ENCODE assay signal across 1 cellular context in genomic region chr7:107025449-107026103, GRCh38.
TF ChIP-seq lines count a peak whose summit lies in the region.

No MANE protein-coding gene starts in this region.

TF ChIP-seq in K562, 482 proteins besides CTCF, POLR2A, EP300 and RAD21 (continued from another document and continues in another):
- no peak for TF ChIP-seq PRDM10 (IDR thresholded peaks at IDR 0.05; ENCODE audit: partially characterized antibody)
- no peak; the same call in 1 of the 2 replicates for TF ChIP-seq TEAD4 (IDR thresholded peaks at IDR 0.05; ENCODE audit: low read length)
- no peak for TF ChIP-seq TEAD4 (CRISPR knock-in tag; IDR thresholded peaks at IDR 0.05; ENCODE audit: borderline replicate concordance)
- peak; percentile 84 for TF ChIP-seq ZNF592 (IDR thresholded peaks at IDR 0.05)
- peak; percentile 93 for TF ChIP-seq FOXJ2 (tag; IDR thresholded peaks at IDR 0.05)
- TF ChIP-seq GATA2 (CRISPR knock-in tag; IDR thresholded peaks at IDR 0.05): no peak
- TF ChIP-seq NONO (IDR thresholded peaks at IDR 0.05; ENCODE audit: low read depth in 2 of 2, low read length in 1 of 2): no peak
- TF ChIP-seq ZNF76 (CRISPR knock-in tag; IDR thresholded peaks at IDR 0.05; ENCODE audit: borderline replicate concordance): no peak
- no peak for TF ChIP-seq MYC (IDR thresholded peaks at IDR 0.05; ENCODE audit: low read depth, low read length)
- TF ChIP-seq MYC (CRISPR knock-in tag; IDR thresholded peaks at IDR 0.05; ENCODE audit: borderline replicate concordance, low read depth): no peak
- TF ChIP-seq ZNF197 (CRISPR knock-in tag; IDR thresholded peaks at IDR 0.05; ENCODE audit: low read depth): peak; percentile 57; the same call in 1 of the 2 replicates
- TF ChIP-seq NFIC (IDR thresholded peaks at IDR 0.05): peak; percentile 66
- peak in 1 of 2 experiments; percentile 18; a peak in 1 of 4 replicates for TF ChIP-seq MAZ (CRISPR knock-in tag; conservative IDR thresholded peaks at IDR 0.05 in 1 of 2, IDR thresholded peaks at IDR 0.05 in 1 of 2)
- peak; percentile 100 for TF ChIP-seq MAFF (IDR thresholded peaks at IDR 0.05; ENCODE audit: low read length)
- TF ChIP-seq ZC3H8 (IDR thresholded peaks at IDR 0.05): no peak
- TF ChIP-seq ATF7 (IDR thresholded peaks at IDR 0.05): peak; percentile 62
- peak; percentile 67 for TF ChIP-seq LEF1 (IDR thresholded peaks at IDR 0.05)
- TF ChIP-seq ZNF668 (CRISPR knock-in tag; IDR thresholded peaks at IDR 0.05): peak; percentile 77; the same call in 1 of the 2 replicates
- TF ChIP-seq PTBP1 (IDR thresholded peaks at IDR 0.05; ENCODE audit: low read depth, low read length): no peak
- TF ChIP-seq SMAD2 (IDR thresholded peaks at IDR 0.05; ENCODE audit: low read depth, low read length): no peak
- no peak for TF ChIP-seq SREBF2 (CRISPR knock-in tag; IDR thresholded peaks at IDR 0.05)
- no peak for TF ChIP-seq KAT7 (CRISPR knock-in tag; IDR thresholded peaks at IDR 0.05; ENCODE audit: borderline replicate concordance)
- TF ChIP-seq CGGBP1 (CRISPR knock-in tag; IDR thresholded peaks at IDR 0.05): 0 out of 2 replicates have a peak, but pooled peaks have one; percentile 76
- TF ChIP-seq ZNF695 (CRISPR knock-in tag; IDR thresholded peaks at IDR 0.05): no peak
- peak; percentile 80 for TF ChIP-seq SMARCC2 (IDR thresholded peaks at IDR 0.05; ENCODE audit: low read depth)
- TF ChIP-seq XRCC4 (IDR thresholded peaks at IDR 0.05; ENCODE audit: extremely low read depth, insufficient read depth, insufficient read length): no peak
- TF ChIP-seq ZNF583 (CRISPR knock-in tag; IDR thresholded peaks at IDR 0.05): no peak
- peak; percentile 57 to 63; a peak in 2 of 4 replicates for TF ChIP-seq FOXA3 (CRISPR knock-in tag; conservative IDR thresholded peaks at IDR 0.05 in 1 of 2, IDR thresholded peaks at IDR 0.05 in 1 of 2)
- no peak for TF ChIP-seq UBTF (IDR thresholded peaks at IDR 0.05; ENCODE audit: borderline replicate concordance in 1 of 2, low read depth in 2 of 2, low read length in 2 of 2)
- no peak for TF ChIP-seq POLR3G (IDR thresholded peaks at IDR 0.05; ENCODE audit: extremely low read depth, insufficient read length, insufficient replicate concordance)
- TF ChIP-seq COPS2 (conservative IDR thresholded peaks at IDR 0.05): no peak
- peak; percentile 78 for TF ChIP-seq HDAC3 (IDR thresholded peaks at IDR 0.05; ENCODE audit: borderline replicate concordance, partially characterized antibody)
- TF ChIP-seq EZH2 (IDR thresholded peaks at IDR 0.05; ENCODE audit: borderline replicate concordance, low read depth, low read length): no peak
- no peak for TF ChIP-seq ZNF224 (CRISPR knock-in tag; IDR thresholded peaks at IDR 0.05)
- no peak for TF ChIP-seq MXD1 (CRISPR knock-in tag; IDR thresholded peaks at IDR 0.05; ENCODE audit: borderline replicate concordance, poor library complexity, severe bottlenecking)
- TF ChIP-seq ZFPM2 (CRISPR knock-in tag; IDR thresholded peaks at IDR 0.05): no peak
- no peak for TF ChIP-seq MITF (IDR thresholded peaks at IDR 0.05)
- TF ChIP-seq SMARCA4 (IDR thresholded peaks at IDR 0.05): peak; percentile 94
- no peak for TF ChIP-seq ZBTB34 (CRISPR knock-in tag; IDR thresholded peaks at IDR 0.05)
- 0 out of 2 replicates have a peak, but pooled peaks have one; percentile 37 for TF ChIP-seq NCOA6 (IDR thresholded peaks at IDR 0.05)
- TF ChIP-seq ZBTB11 (CRISPR knock-in tag; IDR thresholded peaks at IDR 0.05): no peak
- no peak for TF ChIP-seq POLR2AphosphoS2 (IDR thresholded peaks at IDR 0.05; ENCODE audit: low read length)
- peak in 1 of 2 experiments; percentile 32 for TF ChIP-seq NCOA2 (IDR thresholded peaks at IDR 0.05; ENCODE audit: partially characterized antibody in 2 of 2)
- no peak for TF ChIP-seq ZNF232 (CRISPR knock-in tag; IDR thresholded peaks at IDR 0.05)
- peak; percentile 68 to 70; a peak in 3 of 4 replicates for TF ChIP-seq FOXK2 (conservative IDR thresholded peaks at IDR 0.05 in 1 of 2, IDR thresholded peaks at IDR 0.05 in 1 of 2; ENCODE audit: low read depth in 2 of 2)
- no peak for TF ChIP-seq ZNF354B (CRISPR knock-in tag; IDR thresholded peaks at IDR 0.05)
- TF ChIP-seq CREB5 (CRISPR knock-in tag; IDR thresholded peaks at IDR 0.05): no peak
- no peak for TF ChIP-seq ZNF324 (CRISPR knock-in tag; IDR thresholded peaks at IDR 0.05)
- no peak for TF ChIP-seq FOXK1 (CRISPR knock-in tag; IDR thresholded peaks at IDR 0.05; ENCODE audit: borderline replicate concordance)
- TF ChIP-seq ZNF589 (CRISPR knock-in tag; IDR thresholded peaks at IDR 0.05; ENCODE audit: low read depth): 0 out of 2 replicates have a peak, but pooled peaks have one; percentile 47
